In genomic region chr1:31938184-31938975, GRCh38 we compare ENCODE assay signal across 8 cellular contexts. TPM values are rescaled to one million over a fixed set of nuclear protein-coding genes. Genes with fewer than 3 reads are reported as not detected.
DNase-seq lines count a peak whose midpoint lies in the region; ATAC-seq and TF ChIP-seq lines count a peak whose summit lies in the region.

Gene PTP4A2, minus strand, starts transcription at chr1:31938368. Its CDS starts 19,303 bp downstream, at chr1:31919065.

- H3K4me1 ChIP-seq in PC-9 (replicated peaks; ENCODE audit: insufficient read depth) (peaks cover 78% of the 10 kb centered on the region), esophagus muscularis mucosa (peaks cover 51 to 73% (median 61%) of the 10 kb centered on the region in 4 donors), muscle layer of duodenum (ENCODE audit: control insufficient read depth in 1 of 2, insufficient read depth in 2 of 2, low read length in 2 of 2) (peaks cover 13 to 35% of the 10 kb centered on the region in 2 donors)

- peak within 1 kb of the TSS; percentile 94 for H3K27ac Mint-ChIP-seq in activated T-cell treated with anti-CD3 and anti-CD28 coated beads, Interleukin-2, amount 50 U/mL, for 72 hours

- peak; percentile 67 for TF ChIP-seq POLR2A in esophagus muscularis mucosa (IDR thresholded peaks at IDR 0.05; ENCODE audit: low read depth)

- intact Hi-C loops in PC-9 (cut with micrococcal nuclease; ENCODE audit: unreplicated experiment): loop anchor here (10.0 kb wide), 2 partner anchors 124 to 364 kb away; partner anchors contain the start of genes SPOCD1 and TINAGL1
- intact Hi-C loops in esophagus muscularis mucosa (cut with DNase I): loop anchor here (10.0 kb wide), 1 partner anchor 76 kb away; the partner anchor contains the start of gene KHDRBS1

- DNase-seq in DMS79 treated with DMSO at 0.1 percent for 48 hours (lab: John Stamatoyannopoulos, UW) (peak; percentile 98), PC-9 (peak; percentile 96 to 97), esophagus muscularis mucosa (ENCODE audit: extremely low spot score) (peak; percentile 97)
- peak; percentile 87 for DNase-seq in Jurkat, Clone E6-1 (ENCODE audit: low read depth, low spot score)
- peak; percentile 91 to 93 for DNase-seq in activated T-cell treated with anti-CD3 and anti-CD28 coated beads, Interleukin-2, amount 50 U/mL, for 72 hours
- DNase-seq in stimulated activated CD8-positive, alpha-beta memory T cell treated with anti-CD3 and anti-CD28 coated beads, Interleukin-7, amount 100 ng/mL, for 48 hours (ENCODE audit: extremely low read depth in 1 of 2, low read depth in 1 of 2): peak; percentile 87 to 91

- H3K27me3 ChIP-seq in PC-9 (ENCODE audit: insufficient read depth, low read depth): no peaks in the 10 kb centered on the region
- no peaks in the 10 kb centered on the region for H3K27me3 ChIP-seq in esophagus muscularis mucosa
- no peaks in the 10 kb centered on the region for H3K27me3 ChIP-seq in muscle layer of duodenum (ENCODE audit: low read depth, low read length)

- H3K27ac ChIP-seq in PC-9 (peak within 1 kb of the TSS; percentile 95), esophagus muscularis mucosa (replicated peaks in 1 of 4) (peak within 1 kb of the TSS; percentile 94 to 97 (median 96)), muscle layer of duodenum (ENCODE audit: low read length) (peak within 1 kb of the TSS; percentile 93)

- ATAC-seq in GM21576 (IDR thresholded peaks at IDR 0.05; ENCODE audit: unreplicated experiment): peak; percentile 74
- ATAC-seq in activated T-cell treated with anti-CD3 and anti-CD28 coated beads, Interleukin-2, amount 50 U/mL, for 72 hours (replicated peaks in 1 of 2): peak; percentile 67 to 69

- H3K9me2 ChIP-seq in PC-9 (ENCODE audit: insufficient read depth): no peaks in the 10 kb centered on the region

- no peak for TF ChIP-seq EP300 in esophagus muscularis mucosa (IDR thresholded peaks at IDR 0.05)

- no peaks in the 10 kb centered on the region for H3K9me3 ChIP-seq in PC-9 (ENCODE audit: insufficient read depth, low read depth)
- H3K9me3 ChIP-seq in esophagus muscularis mucosa: no peaks in the 10 kb centered on the region
- H3K9me3 ChIP-seq in muscle layer of duodenum (ENCODE audit: control insufficient read depth in 1 of 2, low read length in 2 of 2): no peaks in the 10 kb centered on the region

- H3F3A ChIP-seq in PC-9 (ENCODE audit: insufficient read depth, low read depth): peaks cover 84% of the 10 kb centered on the region

- peaks cover 19% of the 10 kb centered on the region; the same call in 1 of the 2 replicates for H3K36me3 ChIP-seq in PC-9 (ENCODE audit: low read depth)
- H3K36me3 ChIP-seq in esophagus muscularis mucosa: no peaks in the 10 kb centered on the region
- peaks cover 0 to 8% of the 10 kb centered on the region in 2 donors for H3K36me3 ChIP-seq in muscle layer of duodenum (ENCODE audit: control insufficient read depth in 1 of 2, insufficient read depth in 2 of 2, low read length in 2 of 2)

- peak within 1 kb of the TSS; percentile 99 for H3K4me3 ChIP-seq in Jurkat, Clone E6-1 (ENCODE audit: low read length)
- H3K4me3 ChIP-seq in PC-9: peak within 1 kb of the TSS; percentile 86
- H3K4me3 ChIP-seq in esophagus muscularis mucosa: peak within 1 kb of the TSS; percentile 80 to 88 (median 84)
- peak within 1 kb of the TSS; percentile 78 to 89 for H3K4me3 ChIP-seq in muscle layer of duodenum (ENCODE audit: low read depth in 1 of 2, low read length in 2 of 2)

- H3K9me3 Mint-ChIP-seq in activated T-cell treated with anti-CD3 and anti-CD28 coated beads, Interleukin-2, amount 50 U/mL, for 72 hours: no peaks in the 10 kb centered on the region

- H2AFZ ChIP-seq in PC-9: no peak within 1 kb of the TSS

- H3K36me3 Mint-ChIP-seq in activated T-cell treated with anti-CD3 and anti-CD28 coated beads, Interleukin-2, amount 50 U/mL, for 72 hours (ENCODE audit: insufficient read depth in 2 of 2): peaks cover 12 to 19% of the 10 kb centered on the region in 2 donors

- H3K4me3 Mint-ChIP-seq in activated T-cell treated with anti-CD3 and anti-CD28 coated beads, Interleukin-2, amount 50 U/mL, for 72 hours: peak within 1 kb of the TSS; percentile 88 to 96

- peaks cover 81% of the 10 kb centered on the region for H3K4me1 Mint-ChIP-seq in activated T-cell treated with anti-CD3 and anti-CD28 coated beads, Interleukin-2, amount 50 U/mL, for 72 hours (ENCODE audit: low read depth)

- H3K27me3 Mint-ChIP-seq in activated T-cell treated with anti-CD3 and anti-CD28 coated beads, Interleukin-2, amount 50 U/mL, for 72 hours (ENCODE audit: low read depth): no peaks in the 10 kb centered on the region

- H3K79me2 ChIP-seq in PC-9 (ENCODE audit: low read depth): peaks cover 52% of the 10 kb centered on the region

- POLR2A ChIA-PET in PC-9 (lab: Charles Lee; ENCODE audit: unreplicated experiment): interaction anchor here (0.6 to 1.2 kb wide), 4 partner anchors 17 to 353 kb away, joined by 3 to 5 read pairs (median 4); no protein-coding TSS in a partner anchor

- no TSS peak for BruUV-seq in PC-9 (replicated peaks; lab: Mats Ljungman, UMichigan)

- TF ChIP-seq CTCF in PC-9 (conservative IDR thresholded peaks at IDR 0.05) (no peak; the same call in 1 of the 2 replicates), esophagus muscularis mucosa (IDR thresholded peaks at IDR 0.05) (peak; percentile 31 to 79 (median 66))

- H3K4me2 ChIP-seq in PC-9: peak within 1 kb of the TSS; percentile 86

- peaks cover 34% of the 10 kb centered on the region for H4K20me1 ChIP-seq in PC-9 (ENCODE audit: insufficient read depth)

- WGBS in esophagus muscularis mucosa: 2% methylated on average over 7 of the region's 82 CpGs

- CTCF ChIA-PET in PC-9 (lab: Charles Lee): interaction anchor here (1.3 to 1.8 kb wide), 3 partner anchors 17 to 25 kb away, joined by 4 to 11 read pairs (median 7); no protein-coding TSS in a partner anchor

RNA-seq across cellular contexts. Expression of gene PTP4A2, which starts in this region (rescaled TPM):
- 551 TPM for polyA plus RNA-seq in Jurkat, Clone E6-1 (2012; ENCODE audit: insufficient read depth, insufficient read length)
- total RNA-seq in PC-9 (2021) (149 and 201 TPM in 2 replicates), esophagus muscularis mucosa (100 to 1,000 TPM; 160 to 241 (median 173) TPM)
- total RNA-seq in activated T-cell treated with anti-CD3 and anti-CD28 coated beads, Interleukin-2, amount 50 U/mL, for 72 hours: 100 to 1,000 TPM; 437 to 541 TPM

Comparison
In these comparisons a context has a peak if more than half of its experiments do, and no peak if none do; other contexts are left out.
1. Peak in every context shown above with its lines: DNase-seq, ATAC-seq, H3K4me3 ChIP-seq and H3K27ac ChIP-seq.